Comparison of ENCODE assay signal across 1 cellular context in genomic region chr3:133529809-133530208, GRCh38.
TF ChIP-seq lines count a peak whose summit lies in the region.

No MANE protein-coding gene starts in this region.

TF ChIP-seq in IMR-90, 13 proteins besides CTCF, POLR2A, EP300 and RAD21 (continued from another document):
- TF ChIP-seq ELK1 (IDR thresholded peaks at IDR 0.05; ENCODE audit: borderline replicate concordance, low read depth, low read length) (no peak), FOS (IDR thresholded peaks at IDR 0.05; ENCODE audit: low read depth, low read length) (no peak), NFE2L2 (IDR thresholded peaks at IDR 0.05; ENCODE audit: low read depth, low read length) (no peak), CHD1 (IDR thresholded peaks at IDR 0.05; ENCODE audit: low read depth, low read length) (no peak), BHLHE40 (IDR thresholded peaks at IDR 0.05; ENCODE audit: low read depth, low read length) (no peak), USF2 (IDR thresholded peaks at IDR 0.05; ENCODE audit: low read depth, low read length) (no peak), RCOR1 (IDR thresholded peaks at IDR 0.05; ENCODE audit: insufficient replicate concordance, low read length) (no peak), MAZ (IDR thresholded peaks at IDR 0.05; ENCODE audit: borderline replicate concordance, low read depth, low read length) (no peak), CEBPB (IDR thresholded peaks at IDR 0.05; ENCODE audit: low read depth, low read length) (no peak)
